31 cellular contexts compared by ENCODE assay signal in genomic region chr1:83856381-83856780, GRCh38.
"Had no signal": no experiment of that assay in that cellular context is flagged by ENCODE, and none has a peak within 500 bp of the region (broad histone marks: within the 10 kb centered on the region; RNA-seq: fewer than 3 reads in every experiment).

No MANE protein-coding gene starts in this region.

- DNase-seq: activated B cell treated with CpG ODN at 0.5 μM for 24 hours; activated CD4-positive, alpha-beta memory T cell treated with anti-CD3 and anti-CD28 coated beads for 36 hours; activated CD4-positive, alpha-beta T cell treated with anti-CD3 and anti-CD28 coated beads for 4 hours; activated CD4-positive, alpha-beta T cell treated with anti-CD3 and anti-CD28 coated beads, Interleukin-2, amount 10 ng/mL, durations not matched to agents 24 days and 14 days; activated CD4-positive, alpha-beta T cell treated with anti-CD3 and anti-CD28 coated beads, Interleukin-2, amount 50 U/mL, for 1 hour; activated CD4-positive, alpha-beta T cell treated with anti-CD3 and anti-CD28 coated beads, Interleukin-2, amount 50 U/mL, for 4 hours; activated CD4-positive, CD25-positive, alpha-beta regulatory T cell treated with anti-CD3 and anti-CD28 coated beads, Interleukin-2, amount 50 U/mL, for 72 hours; activated CD8-positive, alpha-beta memory T cell treated with anti-CD3 and anti-CD28 coated beads, Interleukin-2, amount 50 U/mL, for 4 hours; activated CD8-positive, alpha-beta T cell treated with anti-CD3 and anti-CD28 coated beads for 36 hours; activated effector memory CD4-positive, alpha-beta T cell treated with anti-CD3 and anti-CD28 coated beads, Interleukin-2, amount 50 U/mL, for 16 hours; activated gamma-delta T cell treated with Interleukin-2 at 50 U/mL for 16 hours; activated naive CD4-positive, alpha-beta T cell; activated naive CD4-positive, alpha-beta T cell treated with anti-CD3 and anti-CD28 coated beads for 36 hours; activated naive CD4-positive, alpha-beta T cell treated with anti-CD3 and anti-CD28 coated beads, Interleukin-2, amount 50 U/mL, for 16 hours; activated naive CD8-positive, alpha-beta T cell treated with anti-CD3 and anti-CD28 coated beads for 36 hours; activated T-cell treated with anti-CD3 and anti-CD28 coated beads for 4 hours; activated T-cell treated with anti-CD3 and anti-CD28 coated beads, Interleukin-2, amount 50 U/mL, for 1 hour; activated T-cell treated with anti-CD3 and anti-CD28 coated beads, Interleukin-2, amount 50 U/mL, for 4 hours; activated T-cell treated with anti-CD3 and anti-CD28 coated beads, Interleukin-2, amount 50 U/mL, for 72 hours; adrenal gland; aorta; body of pancreas; brain microvascular endothelial cell; central memory CD4-positive, alpha-beta T cell; T-helper 1 cell; T-helper 9 cell had no signal

- H3K4me3 ChIP-seq: adrenal gland, body of pancreas, breast epithelium had no signal

- H3K27me3 ChIP-seq: adrenal gland, body of pancreas, brain microvascular endothelial cell, breast epithelium had no signal

- H3K4me1 ChIP-seq: adrenal gland, breast epithelium had no signal

- ATAC-seq: activated CD8-positive, alpha-beta T cell treated with anti-CD3 and anti-CD28 coated beads for 36 hours; activated naive CD4-positive, alpha-beta T cell treated with anti-CD3 and anti-CD28 coated beads, Interleukin-2, amount 50 U/mL, for 72 hours; activated T-cell treated with anti-CD3 and anti-CD28 coated beads, Interleukin-2, amount 50 U/mL, for 4 hours; activated T-cell treated with anti-CD3 and anti-CD28 coated beads, Interleukin-2, amount 50 U/mL, for 72 hours; activated T-helper 17 cell treated with anti-CD3 and anti-CD28 coated beads, Interleukin-2, amount 50 U/mL, for 72 hours; body of pancreas had no signal

- H3K27ac ChIP-seq: adrenal gland, body of pancreas, brain microvascular endothelial cell, breast epithelium, VCaP had no signal

- H3K9me3 ChIP-seq: adrenal gland, body of pancreas, breast epithelium had no signal

- H3K36me3 ChIP-seq: adrenal gland, brain microvascular endothelial cell, breast epithelium had no signal

- FAIRE-seq: TTC549 had no signal
